In the genomic region with DNA sequence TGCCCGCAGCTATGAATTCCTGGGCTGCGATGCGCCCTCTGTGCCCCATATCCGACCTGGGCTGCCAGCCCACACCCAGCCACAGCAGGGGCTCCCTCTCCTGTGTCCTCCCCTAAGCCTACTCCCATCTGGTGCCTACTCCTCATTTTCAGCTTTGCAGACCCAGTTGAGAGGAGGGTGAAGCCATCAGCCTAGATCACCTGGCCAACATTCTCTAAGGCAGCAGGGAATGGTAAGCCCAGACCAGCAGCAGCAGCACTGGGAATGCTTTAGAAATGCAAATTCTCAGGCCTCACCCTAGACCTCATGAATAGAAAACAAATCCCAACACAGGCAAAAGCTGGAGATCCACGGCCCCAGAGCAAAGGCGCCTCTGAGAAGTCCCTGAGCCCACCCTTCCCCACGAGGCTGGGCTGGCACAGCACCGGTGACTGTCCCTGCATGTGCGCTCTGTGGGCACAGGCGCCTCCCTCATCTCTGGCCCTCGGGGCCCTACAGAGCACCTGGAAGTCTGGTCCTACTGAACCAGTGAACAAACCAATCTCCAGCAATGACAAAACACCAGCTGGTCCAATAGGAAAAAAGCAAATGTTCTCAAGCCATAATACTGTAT, we compare ENCODE assay signal across 13 cellular contexts.
DNase-seq lines count a peak whose midpoint lies in the region; TF ChIP-seq lines count a peak whose summit lies in the region.
"Had no signal": no experiment of that assay in that cellular context is flagged by ENCODE, and none has a peak within 500 bp of the region (broad histone marks: within the 10 kb centered on the region; RNA-seq: fewer than 3 reads in every experiment).

No MANE protein-coding gene starts in this region.

- TF ChIP-seq CTCF in coronary artery (IDR thresholded peaks at IDR 0.05) (no peak), neural progenitor cell (IDR thresholded peaks at IDR 0.05) (no peak), vagina (IDR thresholded peaks at IDR 0.05) (no peak), Calu3 (IDR thresholded peaks at IDR 0.05; ENCODE audit: unreplicated experiment) (no peak)

- H3K27me3 Mint-ChIP-seq in neural progenitor cell (ENCODE audit: insufficient read depth, low read depth), result peaks cover 11% of the 10 kb centered on the region
- H3K27me3 Mint-ChIP-seq in Calu3 (ENCODE audit: unreplicated experiment), result no peaks in the 10 kb centered on the region
- H3K27me3 Mint-ChIP-seq: B cell; CD4-positive, alpha-beta T cell had no signal

- DNase-seq in coronary artery (ENCODE audit: low spot score) (peak; percentile 47), neural progenitor cell (ENCODE audit: low spot score) (no peak), vagina (ENCODE audit: extremely low spot score in 2 of 2) (peak; percentile 58 to 64), pons (ENCODE audit: low spot score) (no peak), NCI-H1930 (lab: John Stamatoyannopoulos, UW) (no peak), Calu3 (no peak)
- DNase-seq: C1 segment of cervical spinal cord; CD4-positive, alpha-beta T cell; DMS79; H7; IMR-90 had no signal

- H3K4me3 Mint-ChIP-seq in neural progenitor cell, result no peak overlapping the region
- no peak overlapping the region for H3K4me3 Mint-ChIP-seq in Calu3 (ENCODE audit: low read depth, unreplicated experiment)
- H3K4me3 Mint-ChIP-seq: B cell; CD4-positive, alpha-beta T cell had no signal

- no peaks in the 10 kb centered on the region for H4K20me1 ChIP-seq in neural progenitor cell (ENCODE audit: low read depth)

- no peaks in the 10 kb centered on the region for H3K79me2 ChIP-seq in neural progenitor cell (ENCODE audit: low read depth)

- no peak overlapping the region for H3K9ac ChIP-seq in neural progenitor cell

- intact Hi-C loops in vagina (cut with DNase I) (no loop called here), Calu3 (cut with micrococcal nuclease; ENCODE audit: unreplicated experiment) (no loop called here)

- no peaks in the 10 kb centered on the region for H3K4me1 ChIP-seq in neural progenitor cell
- H3K4me1 ChIP-seq in vagina, result no peaks in the 10 kb centered on the region

- H2AFZ ChIP-seq in neural progenitor cell (replicated peaks), result no peak overlapping the region

- CTCF ChIA-PET in Calu3 (lab: Charles Lee), result no interaction called here

- BruUV-seq in Calu3 (replicated peaks; lab: Mats Ljungman, UMichigan), result no TSS peak

- H3K4me1 Mint-ChIP-seq in neural progenitor cell, result peaks cover 19% of the 10 kb centered on the region
- H3K4me1 Mint-ChIP-seq in Calu3 (ENCODE audit: low read depth, unreplicated experiment), result no peaks in the 10 kb centered on the region
- H3K4me1 Mint-ChIP-seq: B cell had no signal

- no peaks in the 10 kb centered on the region for H3F3A ChIP-seq in neural progenitor cell (ENCODE audit: low read depth)

- H3K9me3 ChIP-seq in iPS-18c (ENCODE audit: control insufficient read depth, insufficient read depth, low read length) (no peaks in the 10 kb centered on the region), neural progenitor cell (ENCODE audit: low read depth) (no peaks in the 10 kb centered on the region), vagina (no peaks in the 10 kb centered on the region)

- no peak overlapping the region for H3K4me3 ChIP-seq in coronary artery
- H3K4me3 ChIP-seq in iPS-18c (ENCODE audit: insufficient read depth, low read depth, low read length), result peak overlapping the region; percentile 15; the same call in 1 of the 2 replicates
- no peak overlapping the region for H3K4me3 ChIP-seq in neural progenitor cell
- no peak overlapping the region for H3K4me3 ChIP-seq in vagina

- H3K36me3 Mint-ChIP-seq in neural progenitor cell, result no peaks in the 10 kb centered on the region
- no peaks in the 10 kb centered on the region for H3K36me3 Mint-ChIP-seq in Calu3 (ENCODE audit: insufficient read depth, unreplicated experiment)

- no peak overlapping the region for H3K27ac ChIP-seq in coronary artery
- no peak overlapping the region for H3K27ac ChIP-seq in neural progenitor cell
- H3K27ac ChIP-seq in vagina, result no peak overlapping the region

- no peak for TF ChIP-seq POLR2A in vagina (IDR thresholded peaks at IDR 0.05)

- H3K36me3 ChIP-seq in neural progenitor cell (no peaks in the 10 kb centered on the region), vagina (no peaks in the 10 kb centered on the region)

- H3K9me3 Mint-ChIP-seq in neural progenitor cell (no peaks in the 10 kb centered on the region), Calu3 (ENCODE audit: low read depth, unreplicated experiment) (peaks cover 2% of the 10 kb centered on the region)
- H3K9me3 Mint-ChIP-seq: CD4-positive, alpha-beta T cell had no signal

- H3K27ac Mint-ChIP-seq in neural progenitor cell, result peak overlapping the region; percentile 37
- H3K27ac Mint-ChIP-seq in Calu3 (ENCODE audit: unreplicated experiment), result no peak overlapping the region
- H3K27ac Mint-ChIP-seq: B cell; CD4-positive, alpha-beta T cell had no signal

- no peak overlapping the region for H3K4me2 ChIP-seq in neural progenitor cell

- H3K27me3 ChIP-seq in neural progenitor cell (no peaks in the 10 kb centered on the region), vagina (no peaks in the 10 kb centered on the region)

Comparison
In these comparisons a context has a peak if more than half of its experiments do, and no peak if none do; other contexts are left out.
1. DNase-seq: peak in coronary artery (single experiment) and vagina (2 of 2); none in neural progenitor cell (single experiment), pons (single experiment), NCI-H1930 (0 of 2) and Calu3 (single experiment).